In the genomic region with DNA sequence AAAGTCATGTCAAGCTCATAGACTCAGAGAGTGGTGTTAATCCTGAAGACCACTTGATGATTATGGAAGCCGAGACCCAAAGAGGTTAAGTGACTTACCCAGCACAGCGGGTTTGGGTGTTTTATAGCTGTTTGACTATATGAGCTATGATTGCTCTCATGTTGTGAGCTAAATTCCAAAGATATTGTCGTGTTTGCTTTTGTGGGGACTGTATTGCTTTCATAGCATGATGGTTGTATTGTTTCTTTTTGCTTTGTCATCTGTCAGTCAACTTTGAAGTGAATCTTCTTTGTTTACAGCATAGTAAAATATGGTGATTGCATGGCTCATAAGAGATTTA, we compare ENCODE assay signal across 2 cellular contexts.
TF ChIP-seq lines count a peak whose summit lies in the region.

No MANE protein-coding gene starts in this region.

TF ChIP-seq in SK-N-SH, 30 proteins besides CTCF, POLR2A, EP300 and RAD21 (continued from another document):
- TF ChIP-seq, protein P1, sequence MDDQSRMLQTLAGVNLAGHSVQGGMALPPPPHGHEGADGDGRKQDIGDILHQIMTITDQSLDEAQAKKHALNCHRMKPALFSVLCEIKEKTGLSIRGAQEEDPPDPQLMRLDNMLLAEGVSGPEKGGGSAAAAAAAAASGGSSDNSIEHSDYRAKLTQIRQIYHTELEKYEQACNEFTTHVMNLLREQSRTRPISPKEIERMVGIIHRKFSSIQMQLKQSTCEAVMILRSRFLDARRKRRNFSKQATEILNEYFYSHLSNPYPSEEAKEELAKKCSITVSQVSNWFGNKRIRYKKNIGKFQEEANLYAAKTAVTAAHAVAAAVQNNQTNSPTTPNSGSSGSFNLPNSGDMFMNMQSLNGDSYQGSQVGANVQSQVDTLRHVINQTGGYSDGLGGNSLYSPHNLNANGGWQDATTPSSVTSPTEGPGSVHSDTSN (IDR thresholded peaks at IDR 0.05) = no peak
- no peak for TF ChIP-seq MEF2A (IDR thresholded peaks at IDR 0.05; ENCODE audit: borderline replicate concordance, low read depth)
- no peak for TF ChIP-seq NFIC (IDR thresholded peaks at IDR 0.05; ENCODE audit: borderline replicate concordance)

TF ChIP-seq in SK-N-SH treated with all-trans-retinoic acid at 6 μM for 48 hours, 23 proteins besides CTCF, POLR2A, EP300 and RAD21:
- TF ChIP-seq, protein P2, sequence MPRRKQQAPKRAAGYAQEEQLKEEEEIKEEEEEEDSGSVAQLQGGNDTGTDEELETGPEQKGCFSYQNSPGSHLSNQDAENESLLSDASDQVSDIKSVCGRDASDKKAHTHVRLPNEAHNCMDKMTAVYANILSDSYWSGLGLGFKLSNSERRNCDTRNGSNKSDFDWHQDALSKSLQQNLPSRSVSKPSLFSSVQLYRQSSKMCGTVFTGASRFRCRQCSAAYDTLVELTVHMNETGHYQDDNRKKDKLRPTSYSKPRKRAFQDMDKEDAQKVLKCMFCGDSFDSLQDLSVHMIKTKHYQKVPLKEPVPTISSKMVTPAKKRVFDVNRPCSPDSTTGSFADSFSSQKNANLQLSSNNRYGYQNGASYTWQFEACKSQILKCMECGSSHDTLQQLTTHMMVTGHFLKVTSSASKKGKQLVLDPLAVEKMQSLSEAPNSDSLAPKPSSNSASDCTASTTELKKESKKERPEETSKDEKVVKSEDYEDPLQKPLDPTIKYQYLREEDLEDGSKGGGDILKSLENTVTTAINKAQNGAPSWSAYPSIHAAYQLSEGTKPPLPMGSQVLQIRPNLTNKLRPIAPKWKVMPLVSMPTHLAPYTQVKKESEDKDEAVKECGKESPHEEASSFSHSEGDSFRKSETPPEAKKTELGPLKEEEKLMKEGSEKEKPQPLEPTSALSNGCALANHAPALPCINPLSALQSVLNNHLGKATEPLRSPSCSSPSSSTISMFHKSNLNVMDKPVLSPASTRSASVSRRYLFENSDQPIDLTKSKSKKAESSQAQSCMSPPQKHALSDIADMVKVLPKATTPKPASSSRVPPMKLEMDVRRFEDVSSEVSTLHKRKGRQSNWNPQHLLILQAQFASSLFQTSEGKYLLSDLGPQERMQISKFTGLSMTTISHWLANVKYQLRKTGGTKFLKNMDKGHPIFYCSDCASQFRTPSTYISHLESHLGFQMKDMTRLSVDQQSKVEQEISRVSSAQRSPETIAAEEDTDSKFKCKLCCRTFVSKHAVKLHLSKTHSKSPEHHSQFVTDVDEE (CRISPR knock-in tag; IDR thresholded peaks at IDR 0.05) = no peak
